9 cellular contexts compared by ENCODE assay signal in the genomic region with DNA sequence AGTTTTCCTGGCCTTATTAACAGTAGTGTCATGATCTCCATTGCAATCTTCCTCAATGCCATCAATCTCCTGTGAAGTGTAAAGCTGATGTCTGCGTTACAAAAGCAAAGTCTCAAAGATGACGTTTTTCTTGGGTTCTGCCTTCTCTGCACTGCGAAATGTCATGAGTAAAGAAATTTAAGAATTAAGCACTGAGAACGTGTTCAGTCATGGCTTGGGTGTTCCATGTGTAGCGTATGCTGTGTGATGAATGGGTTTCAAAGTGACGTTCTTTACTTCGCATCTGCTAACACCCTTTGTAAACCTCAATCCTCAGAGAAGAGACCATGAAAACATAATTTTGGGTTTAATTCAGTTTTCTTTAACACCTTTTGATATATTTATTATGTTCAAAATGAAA. TPM values are rescaled to one million over a fixed set of nuclear protein-coding genes. Genes with fewer than 3 reads are reported as not detected.
DNase-seq lines count a peak whose midpoint lies in the region; ATAC-seq and TF ChIP-seq lines count a peak whose summit lies in the region.
"Had no signal": no experiment of that assay in that cellular context is flagged by ENCODE, and none has a peak within 500 bp of the region (broad histone marks: within the 10 kb centered on the region; RNA-seq: fewer than 3 reads in every experiment).

No MANE protein-coding gene starts in this region.

- H3K4me3 ChIP-seq in CD8-positive, alpha-beta T cell (ENCODE audit: low read depth, low read length), result no peak overlapping the region
- H3K4me3 ChIP-seq in SJSA1 (peak overlapping the region; percentile 64), epithelial cell of esophagus (ENCODE audit: low read length) (no peak overlapping the region), ovary (peak overlapping the region; percentile 58)

- no peaks in the 10 kb centered on the region for H3K27me3 ChIP-seq in CD8-positive, alpha-beta T cell (ENCODE audit: insufficient read depth, low read length)
- H3K27me3 ChIP-seq in SJSA1 (replicated peaks), result no peaks in the 10 kb centered on the region
- no peaks in the 10 kb centered on the region for H3K27me3 ChIP-seq in ovary

- TF ChIP-seq CTCF in CD8-positive, alpha-beta T cell (IDR thresholded peaks at IDR 0.05), result no peak
- TF ChIP-seq CTCF in epithelial cell of esophagus (IDR thresholded peaks at IDR 0.05; ENCODE audit: insufficient read depth, low read depth, low read length, missing control alignments) (no peak), ovary (IDR thresholded peaks at IDR 0.05) (no peak)

- TF ChIP-seq EP300 in ovary (IDR thresholded peaks at IDR 0.05), result no peak

- no peak for TF ChIP-seq POLR2A in ovary (IDR thresholded peaks at IDR 0.05)

- H3K4me1 ChIP-seq in CD8-positive, alpha-beta T cell (ENCODE audit: insufficient read depth, low read length), result peaks cover 4% of the 10 kb centered on the region
- H3K4me1 ChIP-seq in SJSA1 (replicated peaks) (peaks cover 7% of the 10 kb centered on the region; the same call in 1 of the 2 replicates), ovary (ENCODE audit: insufficient read depth) (peaks cover 6% of the 10 kb centered on the region)

- POLR2A ChIA-PET in CD8-positive, alpha-beta T cell (lab: Charles Lee), result interaction anchor here (0.9 kb wide), 1 partner anchor 104 kb away, joined by 3 read pairs; the partner anchor contains the start of gene HERC3

- H3K4me1 Mint-ChIP-seq in CD8-positive, alpha-beta T cell (ENCODE audit: low read depth), result peaks cover 18% of the 10 kb centered on the region

- DNase-seq in CD8-positive, alpha-beta T cell, result no peak
- DNase-seq in SJSA1 (ENCODE audit: low read depth in 1 of 2, low spot score in 2 of 2) (no peak), epithelial cell of esophagus (ENCODE audit: low read depth) (peak; percentile 9), ovary (no peak), NCI-H1092 treated with DMSO at 0.1 percent for 48 hours (lab: John Stamatoyannopoulos, UW) (no peak), COR-L47 (lab: John Stamatoyannopoulos, UW) (no peak)
- DNase-seq in activated CD4-positive, alpha-beta T cell treated with anti-CD3 and anti-CD28 coated beads, Interleukin-2, amount 50 U/mL, for 1 hour, result no peak
- DNase-seq: NCI-H1930 had no signal

- 54 to 59% (median 58%) methylated on average over 7 of the region's 7 CpGs for WGBS in ovary, 3 donors

- H3K27ac Mint-ChIP-seq in CD8-positive, alpha-beta T cell, result peak overlapping the region; percentile 90

- H3K27me3 Mint-ChIP-seq in CD8-positive, alpha-beta T cell (ENCODE audit: low read depth), result no peaks in the 10 kb centered on the region

- CTCF ChIA-PET in CD8-positive, alpha-beta T cell (lab: Charles Lee), result interaction anchor here (1.0 to 1.3 kb wide), 3 partner anchors 23 to 327 kb away, joined by 3 to 4 read pairs (median 4); no protein-coding TSS in a partner anchor

- intact Hi-C loops in CD8-positive, alpha-beta T cell (cut with DNase I, micrococcal nuclease), result loop anchor here in 1 of 2 experiments (2.0 kb wide), 1 partner anchor 104 kb away; the partner anchor contains the start of gene HERC3
- intact Hi-C loops in ovary (cut with DNase I), result no loop called here

- peaks cover 6% of the 10 kb centered on the region for H3K36me3 ChIP-seq in CD8-positive, alpha-beta T cell (ENCODE audit: insufficient read depth, low read length)
- H3K36me3 ChIP-seq in SJSA1 (no peaks in the 10 kb centered on the region), ovary (no peaks in the 10 kb centered on the region)

- H3K9me3 Mint-ChIP-seq in CD8-positive, alpha-beta T cell, result no peaks in the 10 kb centered on the region

- ATAC-seq in CD8-positive, alpha-beta T cell, result no peak
- no peak for ATAC-seq in GM19455 (IDR thresholded peaks at IDR 0.05; ENCODE audit: unreplicated experiment)

- no peaks in the 10 kb centered on the region for H3K9me3 ChIP-seq in CD8-positive, alpha-beta T cell (ENCODE audit: low read length)
- H3K9me3 ChIP-seq in SJSA1 (replicated peaks), result no peaks in the 10 kb centered on the region
- no peaks in the 10 kb centered on the region for H3K9me3 ChIP-seq in ovary

- peak overlapping the region; percentile 79 for H3K27ac ChIP-seq in CD8-positive, alpha-beta T cell (ENCODE audit: low read depth, low read length)
- H3K27ac ChIP-seq in SJSA1, result 0 out of 2 replicates have a peak overlapping the region, but pooled peaks have one; percentile 2
- no peak overlapping the region for H3K27ac ChIP-seq in ovary

- H3K36me3 Mint-ChIP-seq in CD8-positive, alpha-beta T cell, result peaks cover 43% of the 10 kb centered on the region

- peak overlapping the region; percentile 89 for H3K4me3 Mint-ChIP-seq in CD8-positive, alpha-beta T cell

RNA-seq across cellular contexts. Expression of gene NAP1L5, which starts 1.0 kb away (rescaled TPM):
- 10 to 100 TPM; 15.5 to 16.3 TPM for total RNA-seq in CD8-positive, alpha-beta T cell
- total RNA-seq in SJSA1 (2014; rRNA removed; shearing (Covaris generic)), result 1.5 and 5.5 TPM in 2 replicates
- total RNA-seq in ovary, result 10 to 100 TPM in 5 of 7 donors, 1 to 10 TPM in 2; 9.1 to 18.3 (median 11.4) TPM
- polyA plus RNA-seq in ovary, result 10 to 100 TPM in 1 of 2 donors, 1 to 10 TPM in 1; 7.6 to 16.3 TPM

Comparison
In these comparisons a context has a peak if more than half of its experiments do, and no peak if none do; other contexts are left out.
1. H3K27ac ChIP-seq: peak in CD8-positive, alpha-beta T cell (single experiment) and SJSA1 (single experiment); none in ovary (0 of 2).
2. H3K4me3 ChIP-seq: peak in SJSA1 (single experiment) and ovary (single experiment); none in CD8-positive, alpha-beta T cell (single experiment) and epithelial cell of esophagus (single experiment).